Comparison of ENCODE assay signal across 1 cellular context in the genomic region with DNA sequence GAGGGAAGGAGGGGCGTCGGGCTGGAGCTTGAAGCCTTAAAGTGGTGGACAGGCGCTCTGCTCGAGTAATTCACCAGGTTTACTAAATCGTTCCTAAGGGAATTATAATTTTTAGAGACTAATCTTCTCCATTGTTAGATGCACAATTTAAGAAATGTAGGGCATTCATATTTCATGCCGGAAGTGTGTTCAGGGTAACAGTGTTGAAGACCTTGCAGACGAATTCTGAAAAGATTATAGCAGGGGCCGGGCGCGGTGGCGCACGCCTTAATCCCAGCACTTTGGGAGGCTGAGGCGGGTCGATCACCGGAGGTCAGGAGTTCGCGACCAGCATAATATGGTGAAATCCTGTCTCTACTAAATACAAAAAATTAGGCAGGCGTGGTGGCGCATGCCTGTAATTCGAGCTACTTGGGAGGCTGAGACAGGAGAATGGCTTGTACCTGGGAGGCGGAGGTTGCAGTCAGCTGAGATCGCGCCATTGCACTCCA.
TF ChIP-seq lines count a peak whose summit lies in the region.

No MANE protein-coding gene starts in this region.

TF ChIP-seq in HepG2, 621 proteins besides CTCF, POLR2A, EP300 and RAD21:
- TF ChIP-seq, protein P1, sequence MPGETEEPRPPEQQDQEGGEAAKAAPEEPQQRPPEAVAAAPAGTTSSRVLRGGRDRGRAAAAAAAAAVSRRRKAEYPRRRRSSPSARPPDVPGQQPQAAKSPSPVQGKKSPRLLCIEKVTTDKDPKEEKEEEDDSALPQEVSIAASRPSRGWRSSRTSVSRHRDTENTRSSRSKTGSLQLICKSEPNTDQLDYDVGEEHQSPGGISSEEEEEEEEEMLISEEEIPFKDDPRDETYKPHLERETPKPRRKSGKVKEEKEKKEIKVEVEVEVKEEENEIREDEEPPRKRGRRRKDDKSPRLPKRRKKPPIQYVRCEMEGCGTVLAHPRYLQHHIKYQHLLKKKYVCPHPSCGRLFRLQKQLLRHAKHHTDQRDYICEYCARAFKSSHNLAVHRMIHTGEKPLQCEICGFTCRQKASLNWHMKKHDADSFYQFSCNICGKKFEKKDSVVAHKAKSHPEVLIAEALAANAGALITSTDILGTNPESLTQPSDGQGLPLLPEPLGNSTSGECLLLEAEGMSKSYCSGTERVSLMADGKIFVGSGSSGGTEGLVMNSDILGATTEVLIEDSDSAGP (CRISPR knock-in tag; IDR thresholded peaks at IDR 0.05; ENCODE audit: borderline replicate concordance), result peak; percentile 96
- TF ChIP-seq ZNF598 (CRISPR knock-in tag; IDR thresholded peaks at IDR 0.05; ENCODE audit: borderline replicate concordance) (0 out of 2 replicates have a peak, but pooled peaks have one; percentile 10), RBFOX2 (IDR thresholded peaks at IDR 0.05; ENCODE audit: low read depth, low read length) (0 out of 2 replicates have a peak, but pooled peaks have one; percentile 5), SOX6 (IDR thresholded peaks at IDR 0.05) (no peak), SOX6 (CRISPR knock-in tag; IDR thresholded peaks at IDR 0.05) (0 out of 2 replicates have a peak, but pooled peaks have one; percentile 15), MED1 (CRISPR knock-in tag; IDR thresholded peaks at IDR 0.05) (no peak), PHF21A (CRISPR knock-in tag; IDR thresholded peaks at IDR 0.05) (no peak), ZBTB38 (CRISPR knock-in tag; IDR thresholded peaks at IDR 0.05) (0 out of 2 replicates have a peak, but pooled peaks have one; percentile 4), ZNF460 (CRISPR knock-in tag; IDR thresholded peaks at IDR 0.05; ENCODE audit: borderline replicate concordance) (peak; percentile 79; the same call in 1 of the 2 replicates), CAMTA2 (CRISPR knock-in tag; IDR thresholded peaks at IDR 0.05; ENCODE audit: borderline replicate concordance) (no peak), RFXANK (CRISPR knock-in tag; IDR thresholded peaks at IDR 0.05) (no peak), TBX2 (CRISPR knock-in tag; IDR thresholded peaks at IDR 0.05; ENCODE audit: borderline replicate concordance) (peak; percentile 6; the same call in 1 of the 2 replicates), ISX (CRISPR knock-in tag; conservative IDR thresholded peaks at IDR 0.05) (no peak), GLI4 (CRISPR knock-in tag; IDR thresholded peaks at IDR 0.05; ENCODE audit: borderline replicate concordance) (0 out of 2 replicates have a peak, but pooled peaks have one; percentile 4), HDAC1 (CRISPR knock-in tag; IDR thresholded peaks at IDR 0.05) (0 out of 2 replicates have a peak, but pooled peaks have one; percentile 4)
- TF ChIP-seq, protein P2, sequence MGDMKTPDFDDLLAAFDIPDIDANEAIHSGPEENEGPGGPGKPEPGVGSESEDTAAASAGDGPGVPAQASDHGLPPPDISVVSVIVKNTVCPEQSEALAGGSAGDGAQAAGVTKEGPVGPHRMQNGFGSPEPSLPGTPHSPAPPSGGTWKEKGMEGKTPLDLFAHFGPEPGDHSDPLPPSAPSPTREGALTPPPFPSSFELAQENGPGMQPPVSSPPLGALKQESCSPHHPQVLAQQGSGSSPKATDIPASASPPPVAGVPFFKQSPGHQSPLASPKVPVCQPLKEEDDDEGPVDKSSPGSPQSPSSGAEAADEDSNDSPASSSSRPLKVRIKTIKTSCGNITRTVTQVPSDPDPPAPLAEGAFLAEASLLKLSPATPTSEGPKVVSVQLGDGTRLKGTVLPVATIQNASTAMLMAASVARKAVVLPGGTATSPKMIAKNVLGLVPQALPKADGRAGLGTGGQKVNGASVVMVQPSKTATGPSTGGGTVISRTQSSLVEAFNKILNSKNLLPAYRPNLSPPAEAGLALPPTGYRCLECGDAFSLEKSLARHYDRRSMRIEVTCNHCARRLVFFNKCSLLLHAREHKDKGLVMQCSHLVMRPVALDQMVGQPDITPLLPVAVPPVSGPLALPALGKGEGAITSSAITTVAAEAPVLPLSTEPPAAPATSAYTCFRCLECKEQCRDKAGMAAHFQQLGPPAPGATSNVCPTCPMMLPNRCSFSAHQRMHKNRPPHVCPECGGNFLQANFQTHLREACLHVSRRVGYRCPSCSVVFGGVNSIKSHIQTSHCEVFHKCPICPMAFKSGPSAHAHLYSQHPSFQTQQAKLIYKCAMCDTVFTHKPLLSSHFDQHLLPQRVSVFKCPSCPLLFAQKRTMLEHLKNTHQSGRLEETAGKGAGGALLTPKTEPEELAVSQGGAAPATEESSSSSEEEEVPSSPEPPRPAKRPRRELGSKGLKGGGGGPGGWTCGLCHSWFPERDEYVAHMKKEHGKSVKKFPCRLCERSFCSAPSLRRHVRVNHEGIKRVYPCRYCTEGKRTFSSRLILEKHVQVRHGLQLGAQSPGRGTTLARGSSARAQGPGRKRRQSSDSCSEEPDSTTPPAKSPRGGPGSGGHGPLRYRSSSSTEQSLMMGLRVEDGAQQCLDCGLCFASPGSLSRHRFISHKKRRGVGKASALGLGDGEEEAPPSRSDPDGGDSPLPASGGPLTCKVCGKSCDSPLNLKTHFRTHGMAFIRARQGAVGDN (CRISPR knock-in tag; IDR thresholded peaks at IDR 0.05), result peak; percentile 58; the same call in 1 of the 2 replicates
